Comparison of ENCODE assay signal across 10 cellular contexts in genomic region chr15:85401108-85401765, GRCh38. TPM values are rescaled to one million over a fixed set of nuclear protein-coding genes. Genes with fewer than 3 reads are reported as not detected.
DNase-seq lines count a peak whose midpoint lies in the region; ATAC-seq, FAIRE-seq and TF ChIP-seq lines count a peak whose summit lies in the region.
"Had no signal": no experiment of that assay in that cellular context is flagged by ENCODE, and none has a peak within 500 bp of the region (broad histone marks: within the 10 kb centered on the region; RNA-seq: fewer than 3 reads in every experiment).

No MANE protein-coding gene starts in this region.

- H3K4me1 ChIP-seq in ACC112 (ENCODE audit: control insufficient read depth, insufficient read depth, low read length, unreplicated experiment) (peaks cover 48% of the 10 kb centered on the region), GM12878 (ENCODE audit: control insufficient read depth, insufficient read depth, low read length) (peaks cover 47% of the 10 kb centered on the region)

- SMC1A ChIA-PET in GM12878 (lab: Charles Lee; ENCODE audit: uncharacterized antibody, unreplicated experiment) = interaction anchor here (0.9 to 6.4 kb wide), 11 partner anchors 11 to 157 kb away, joined by 3 to 89 read pairs (median 4); no protein-coding TSS in a partner anchor

- RAD21 ChIA-PET in GM12878 (lab: Charles Lee; ENCODE audit: unreplicated experiment) = interaction anchor here (1.4 to 6.9 kb wide), 5 partner anchors 9 to 70 kb away, joined by 6 to 93 read pairs (median 11); partner anchors contain the start of gene AKAP13

- DNase-seq in GM12878 (ENCODE audit: low read depth, low spot score) (no peak), NCI-H2029 treated with DMSO at 0.1 percent for 48 hours (lab: John Stamatoyannopoulos, UW) (no peak), iPS-NIHi11 (ENCODE audit: low spot score) (no peak), SIG-M5 (lab: John Stamatoyannopoulos, UW) (no peak), H7 (no peak)
- DNase-seq: activated effector memory CD4-positive, alpha-beta T cell treated with Interleukin-2 at 50 U/mL for 16 hours had no signal

- no peaks in the 10 kb centered on the region for H3K9me3 ChIP-seq in GM12878 (replicated peaks; ENCODE audit: control insufficient read depth, insufficient read depth, low read length)

- H4K20me1 ChIP-seq in GM12878 (ENCODE audit: control insufficient read depth, insufficient read depth) = no peaks in the 10 kb centered on the region; the same call in 1 of the 2 replicates

- TF ChIP-seq EP300 in GM12878 (IDR thresholded peaks at IDR 0.05; ENCODE audit: borderline replicate concordance in 1 of 2, control insufficient read depth in 1 of 2, low read depth in 2 of 2, low read length in 2 of 2) = no peak

- FAIRE-seq in GM12878 (lab: Jason Lieb, UNC) = peak; percentile 77
- FAIRE-seq: islet of Langerhans had no signal

- no TSS peak for BruUV-seq in GM12878 (replicated peaks; lab: Mats Ljungman, UMichigan)

- H3K36me3 ChIP-seq in ACC112 (ENCODE audit: insufficient read depth, low read length) (no peaks in the 10 kb centered on the region), GM12878 (ENCODE audit: control insufficient read depth in 2 of 2, insufficient read depth in 2 of 2, low read length in 1 of 2) (no peaks in the 10 kb centered on the region), H7 (replicated peaks; ENCODE audit: control insufficient read depth, insufficient read depth, low read length) (no peaks in the 10 kb centered on the region)

- TF ChIP-seq RAD21 in GM12878 (IDR thresholded peaks at IDR 0.05; ENCODE audit: insufficient read depth, low read depth, low read length) = no peak

- H3K79me2 ChIP-seq in ACC112 (ENCODE audit: control insufficient read depth, insufficient read depth, low read length, unreplicated experiment) (peaks cover 91% of the 10 kb centered on the region), GM12878 (ENCODE audit: control insufficient read depth, insufficient read depth, low read length) (peaks cover 87% of the 10 kb centered on the region)

- in situ Hi-C loops in GM12878 (cut with MboI) = no loop called here

- peak; percentile 45 for ATAC-seq in GM18861 (IDR thresholded peaks at IDR 0.05; ENCODE audit: unreplicated experiment)
- ATAC-seq in HG03139 (IDR thresholded peaks at IDR 0.05; ENCODE audit: unreplicated experiment) = peak; percentile 63
- peak; percentile 76 for ATAC-seq in GM12878

- H3K4me3 ChIP-seq in ACC112 (ENCODE audit: low read depth, low read length) (peak overlapping the region; percentile 54; the same call in 1 of the 2 replicates), GM12878 (peak overlapping the region; percentile 32; the same call in 1 of the 2 replicates), H7 (ENCODE audit: insufficient read depth, low read depth, low read length) (no peak overlapping the region)

- H3K4me2 ChIP-seq in GM12878 (ENCODE audit: control insufficient read depth, insufficient read depth) = peak overlapping the region; percentile 96

- intact Hi-C loops in GM12878 (cut with micrococcal nuclease; ENCODE audit: unreplicated experiment) = loop anchor here (1.0 to 10.0 kb wide), 2 partner anchors 12 to 304 kb away; no protein-coding TSS in a partner anchor

- H3K27me3 ChIP-seq in ACC112 (ENCODE audit: insufficient read depth, low read length) (no peaks in the 10 kb centered on the region), GM12878 (replicated peaks in 1 of 2; ENCODE audit: control insufficient read depth in 2 of 2, insufficient read depth in 2 of 2, low read length in 1 of 2) (no peaks in the 10 kb centered on the region), H7 (ENCODE audit: control insufficient read depth, insufficient read depth, low read length) (no peaks in the 10 kb centered on the region)

- POLR2A ChIA-PET in GM12878 (lab: Charles Lee) = interaction anchor here (0.6 to 2.4 kb wide), 6 partner anchors 11 to 159 kb away, joined by 3 to 11 read pairs (median 6); partner anchors contain the start of gene AKAP13

- H3K27ac ChIP-seq in ACC112 (ENCODE audit: low read depth, low read length) (0 out of 2 replicates have a peak overlapping the region, but pooled peaks have one; percentile 1), GM12878 (ENCODE audit: control insufficient read depth, insufficient read depth) (peak overlapping the region; percentile 75)

- H2AFZ ChIP-seq in ACC112 (ENCODE audit: low read length, unreplicated experiment) = no peak overlapping the region
- H2AFZ ChIP-seq in GM12878 (ENCODE audit: control insufficient read depth, low read depth, low read length) = no peak overlapping the region; the same call in 1 of the 2 replicates

- CTCF ChIA-PET in GM12878 (lab: Yijun Ruan, JAX) = interaction anchor here (0.8 to 7.6 kb wide), 6 partner anchors 13 to 104 kb away, joined by 3 to 109 read pairs (median 6); partner anchors contain the start of gene AKAP13

- WGBS in GM12878 (ENCODE audit: insufficient coverage, insufficient replicate concordance, low lambda C conversion rate, missing lambda C conversion rate) = 2% methylated on average over 4 of the region's 4 CpGs

- 0 out of 2 replicates have a peak overlapping the region, but pooled peaks have one; percentile 17 for H3K9ac ChIP-seq in GM12878 (ENCODE audit: control insufficient read depth, insufficient read depth, low read length)

- TF ChIP-seq CTCF in GM12878 (IDR thresholded peaks at IDR 0.05 in 2 of 3, conservative IDR thresholded peaks at IDR 0.05 in 1 of 3; ENCODE audit: control insufficient read depth in 2 of 3, extremely low read depth in 1 of 3, insufficient read depth in 1 of 3, low read depth in 3 of 3, low read length in 3 of 3) = no peak

- TF ChIP-seq POLR2A in GM12878 (IDR thresholded peaks at IDR 0.05; ENCODE audit: low read depth, low read length) = no peak

TF ChIP-seq in GM12878, 131 proteins besides CTCF, POLR2A, EP300 and RAD21:
- TF ChIP-seq JUND (IDR thresholded peaks at IDR 0.05; ENCODE audit: low read depth, low read length) = no peak
- peak; percentile 47; the same call in 1 of the 2 replicates for TF ChIP-seq FOXM1 (IDR thresholded peaks at IDR 0.05; ENCODE audit: low read depth, low read length)
- TF ChIP-seq KLF5 (IDR thresholded peaks at IDR 0.05; ENCODE audit: partially characterized antibody) = no peak
- no peak for TF ChIP-seq DPF2 (IDR thresholded peaks at IDR 0.05)
- peak; percentile 43; the same call in 1 of the 2 replicates for TF ChIP-seq NFIC (IDR thresholded peaks at IDR 0.05; ENCODE audit: low read depth, low read length)
- 0 out of 2 replicates have a peak, but pooled peaks have one; percentile 14 for TF ChIP-seq CBFB (IDR thresholded peaks at IDR 0.05; ENCODE audit: low read depth)
- TF ChIP-seq IKZF2 (IDR thresholded peaks at IDR 0.05) = 0 out of 4 replicates have a peak, but pooled peaks of 1 of the 2 experiments have one; percentile 6
- 0 out of 2 replicates have a peak, but pooled peaks have one; percentile 23 for TF ChIP-seq ATF2 (IDR thresholded peaks at IDR 0.05; ENCODE audit: low read length)
- peak; percentile 78 for TF ChIP-seq RUNX3 (IDR thresholded peaks at IDR 0.05; ENCODE audit: low read length)
- TF ChIP-seq JUNB (IDR thresholded peaks at IDR 0.05) = peak; percentile 54
- no peak for TF ChIP-seq ZNF622 (IDR thresholded peaks at IDR 0.05)
- TF ChIP-seq SUPT20H (IDR thresholded peaks at IDR 0.05; ENCODE audit: borderline replicate concordance, control insufficient read depth, low read depth, low read length) = no peak
TF ChIP-seq in GM12878: peak in this region for 7.

RNA-seq across cellular contexts. Expression of gene AKAP13, which starts 20.8 kb away (rescaled TPM):
- total RNA-seq in GM12878 (2013; cell fraction: nucleolus; rRNA removed) = 399 and 407 TPM in 2 replicates
- total RNA-seq in GM12878 (2014; rRNA removed) (59.1 and 59.6 TPM in 2 replicates), GM12878 (2014; rRNA removed; fragmentation: Illumina TruSeq; extraction: Trizol) (63.4 and 65.5 TPM in 2 replicates), GM12878 (2021) (67.0 and 74.9 TPM in 2 replicates)
- 39.2 TPM for polyA plus RNA-seq in GM12878 (2011; ENCODE audit: low read depth)
- polyA plus RNA-seq in GM12878 (2011; rRNA removed) (29.7 and 36.3 TPM in 2 replicates), GM12878 (2014; fragmentation: Illumina TruSeq; extraction: Trizol) (55.8 and 56.2 TPM in 2 replicates), GM12878 (2014; fragmentation: Nextera tagmentation; extraction: Ambion mirVana) (10 to 100 TPM; 14.4 to 21.5 TPM), GM12878 (2014; rRNA removed) (41.4 and 42.3 TPM in 2 replicates), GM12878 (2016; fragmentation: Nextera tagmentation; extraction: Ambion mirVana) (10 to 100 TPM; 54.5 to 56.3 TPM)
- polyA plus RNA-seq in GM12878 (2011; cell fraction: cytosol; rRNA removed) = 40.3 and 63.4 TPM in 2 replicates
- polyA plus RNA-seq in GM12878 (2011; cell fraction: nucleus; rRNA removed) = 75.9 and 95.9 TPM in 2 replicates
- polyA plus RNA-seq in GM12878 (2012) = 56.2 and 76.5 TPM in 2 replicates
- 110 and 178 TPM in 2 replicates for polyA minus RNA-seq in GM12878 (2011; rRNA and poly(A)+ RNA removed)
- polyA minus RNA-seq in GM12878 (2011; cell fraction: cytosol; rRNA and poly(A)+ RNA removed) = 61.3 and 76.6 TPM in 2 replicates
- polyA minus RNA-seq in GM12878 (2011; cell fraction: nucleus; rRNA and poly(A)+ RNA removed) = 119 and 203 TPM in 2 replicates
- 26.2 and 32.7 TPM in 2 replicates for total RNA-seq in H7 (2014; rRNA removed; shearing (Covaris generic))
